ENCODE assay signal across 15 cellular contexts in the genomic region with DNA sequence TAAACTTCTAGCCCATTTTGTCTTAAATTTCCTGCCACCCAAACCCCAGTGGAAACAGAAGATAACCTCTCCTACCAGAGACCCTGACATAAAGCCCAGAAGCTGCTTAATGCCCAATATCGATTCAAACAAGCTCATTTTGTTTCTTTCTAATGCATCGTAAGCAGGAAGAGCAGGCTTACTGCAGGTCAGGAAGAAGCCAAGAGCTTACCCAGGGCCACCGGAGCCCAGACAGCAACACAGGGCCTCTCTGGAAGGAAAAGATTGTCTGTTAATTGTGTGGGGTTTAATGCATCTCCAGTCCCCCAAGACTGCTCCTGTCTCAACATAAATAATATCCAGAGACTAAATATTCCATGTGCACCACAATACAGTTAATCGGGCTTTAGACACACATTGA.
DNase-seq lines count a peak whose midpoint lies in the region; ATAC-seq and TF ChIP-seq lines count a peak whose summit lies in the region.
"Had no signal": no experiment of that assay in that cellular context is flagged by ENCODE, and none has a peak within 500 bp of the region (broad histone marks: within the 10 kb centered on the region; RNA-seq: fewer than 3 reads in every experiment).

No MANE protein-coding gene starts in this region.

- peak; percentile 87 for DNase-seq in NCI-H82 (lab: John Stamatoyannopoulos, UW)
- DNase-seq in WERI-Rb-1, result peak; percentile 92
- DNase-seq in neural progenitor cell (ENCODE audit: low spot score), result no peak
- no peak for DNase-seq in posterior vena cava (ENCODE audit: low spot score)
- no peak for DNase-seq in NCI-H1436 (lab: John Stamatoyannopoulos, UW)
- DNase-seq: C1 segment of cervical spinal cord; Calu3; CD4-positive, alpha-beta memory T cell; COR-L47; DMS53; DMS79 treated with DMSO at 0.1 percent for 48 hours; GF-D8; HFFc6 had no signal

- H3K27ac ChIP-seq in WERI-Rb-1 (peak overlapping the region; percentile 75), neural progenitor cell (no peak overlapping the region)

- no peaks in the 10 kb centered on the region for H4K20me1 ChIP-seq in neural progenitor cell (ENCODE audit: low read depth)

- intact Hi-C loops in posterior vena cava (cut with DNase I), result no loop called here

- H3K4me3 Mint-ChIP-seq in neural progenitor cell, result no peak overlapping the region
- H3K4me3 Mint-ChIP-seq: CD4-positive, alpha-beta memory T cell; HFFc6 had no signal

- no peak overlapping the region for H3K27ac Mint-ChIP-seq in neural progenitor cell
- H3K27ac Mint-ChIP-seq: CD4-positive, alpha-beta memory T cell; HFFc6 had no signal

- no peaks in the 10 kb centered on the region for H3K79me2 ChIP-seq in neural progenitor cell (ENCODE audit: low read depth)

- peaks cover 5% of the 10 kb centered on the region for H3K4me1 ChIP-seq in neural progenitor cell
- H3K4me1 ChIP-seq: HAP-1 had no signal

- H3K9me3 ChIP-seq in WERI-Rb-1 (ENCODE audit: severe bottlenecking), result no peaks in the 10 kb centered on the region
- H3K9me3 ChIP-seq in neural progenitor cell (ENCODE audit: low read depth), result no peaks in the 10 kb centered on the region
- H3K9me3 ChIP-seq: HAP-1 had no signal

- TF ChIP-seq CTCF in WERI-Rb-1 (IDR thresholded peaks at IDR 0.05; ENCODE audit: low read depth, low read length) (no peak), neural progenitor cell (IDR thresholded peaks at IDR 0.05) (no peak)

- no peak overlapping the region for H3K9ac ChIP-seq in neural progenitor cell

- H3K4me3 ChIP-seq in WERI-Rb-1 (ENCODE audit: low read depth, low read length) (peak overlapping the region; percentile 31), neural progenitor cell (no peak overlapping the region)
- H3K4me3 ChIP-seq: HAP-1 had no signal

- peaks cover 16% of the 10 kb centered on the region for H3K4me1 Mint-ChIP-seq in neural progenitor cell
- H3K4me1 Mint-ChIP-seq: CD4-positive, alpha-beta memory T cell had no signal

- H3K27me3 ChIP-seq in WERI-Rb-1 (ENCODE audit: insufficient read depth, low read depth, severe bottlenecking), result no peaks in the 10 kb centered on the region
- H3K27me3 ChIP-seq in neural progenitor cell, result no peaks in the 10 kb centered on the region

- no peak for ATAC-seq in GM21723 (IDR thresholded peaks at IDR 0.05; ENCODE audit: unreplicated experiment)

- no peaks in the 10 kb centered on the region for H3K36me3 Mint-ChIP-seq in neural progenitor cell
- H3K36me3 Mint-ChIP-seq: CD4-positive, alpha-beta memory T cell had no signal

- peak overlapping the region; percentile 76 for H2AFZ ChIP-seq in neural progenitor cell (replicated peaks)

- no peaks in the 10 kb centered on the region for H3F3A ChIP-seq in neural progenitor cell (ENCODE audit: low read depth)

- H3K36me3 ChIP-seq in WERI-Rb-1 (no peaks in the 10 kb centered on the region), neural progenitor cell (no peaks in the 10 kb centered on the region)
- H3K36me3 ChIP-seq: HAP-1 had no signal

- no peak overlapping the region for H3K4me2 ChIP-seq in neural progenitor cell

- H3K27me3 Mint-ChIP-seq in neural progenitor cell (ENCODE audit: insufficient read depth, low read depth), result no peaks in the 10 kb centered on the region

- H3K9me3 Mint-ChIP-seq in neural progenitor cell, result no peaks in the 10 kb centered on the region
- H3K9me3 Mint-ChIP-seq: HFFc6 had no signal

Comparison
In these comparisons a context has a peak if more than half of its experiments do, and no peak if none do; other contexts are left out.
1. DNase-seq: peak in NCI-H82 (single experiment) and WERI-Rb-1 (single experiment); none in neural progenitor cell (single experiment), posterior vena cava (single experiment) and NCI-H1436 (single experiment).